Comparison of ENCODE assay signal across 29 cellular contexts in genomic region chr14:35320472-35320871, GRCh38. TPM values are rescaled to one million over a fixed set of nuclear protein-coding genes. Genes with fewer than 3 reads are reported as not detected.
DNase-seq lines count a peak whose midpoint lies in the region; ATAC-seq and TF ChIP-seq lines count a peak whose summit lies in the region.
"Had no signal": no experiment of that assay in that cellular context is flagged by ENCODE, and none has a peak within 500 bp of the region (broad histone marks: within the 10 kb centered on the region; RNA-seq: fewer than 3 reads in every experiment).

No MANE protein-coding gene starts in this region.

- H3K79me2 ChIP-seq in PC-3 (ENCODE audit: low read length) = no peaks in the 10 kb centered on the region

- intact Hi-C loops in right cardiac atrium (cut with DNase I) = no loop called here
- intact Hi-C loops in PC-3 (cut with micrococcal nuclease) = no loop called here
- intact Hi-C loops in left colon (cut with DNase I, micrococcal nuclease) = no loop called here

- BruUV-seq in PC-3 (replicated peaks; lab: Mats Ljungman, UMichigan) = no TSS peak

- H3K9ac ChIP-seq in PC-3 (ENCODE audit: low read length) = no peak overlapping the region

- H3K4me3 ChIP-seq in cardiac muscle cell (no peak overlapping the region), right cardiac atrium (ENCODE audit: low read length) (no peak overlapping the region), PC-3 (ENCODE audit: low read length) (no peak overlapping the region)
- H3K4me3 ChIP-seq: breast epithelium, heart left ventricle, Peyer's patch, prostate gland, sigmoid colon, SJSA1 had no signal

- H3K36me3 ChIP-seq in cardiac muscle cell (peaks cover 31% of the 10 kb centered on the region), PC-3 (ENCODE audit: low read depth, low read length) (peaks cover 26% of the 10 kb centered on the region)
- H3K36me3 ChIP-seq: breast epithelium had no signal

- DNase-seq in cardiac muscle cell (ENCODE audit: low read depth in 1 of 2, low spot score in 1 of 2) (no peak), right cardiac atrium (no peak), PC-3 (no peak), left colon (no peak)
- DNase-seq in stimulated activated naive CD4-positive, alpha-beta T cell treated with Interleukin-2 at 50 U/mL for 16 hours (lab: John Stamatoyannopoulos, UW) = no peak
- DNase-seq: activated CD4-positive, CD25-positive, alpha-beta regulatory T cell treated with anti-CD3 and anti-CD28 coated beads, Interleukin-2, amount 50 U/mL, for 72 hours; activated naive CD4-positive, alpha-beta T cell; activated T-cell treated with anti-CD3 and anti-CD28 coated beads, Interleukin-2, amount 50 U/mL, for 4 hours; Calu3; effector CD4-positive, alpha-beta T cell; erythroblast; foreskin fibroblast; heart left ventricle; kidney glomerular epithelial cell; mammary epithelial cell; NCI-H1092 treated with DMSO at 0.1 percent for 48 hours; NCI-H1930; NCI-H526 treated with DMSO at 0.1 percent for 48 hours; sigmoid colon; stimulated activated CD4-positive, alpha-beta T cell treated with anti-CD3 and anti-CD28 coated beads, Interleukin-4, amount 100 ng/mL, for 24 hours; substantia nigra had no signal

- H3K27ac ChIP-seq in cardiac muscle cell (peak overlapping the region; percentile 57), right cardiac atrium (ENCODE audit: low read length) (no peak overlapping the region), PC-3 (ENCODE audit: low read length) (no peak overlapping the region)
- H3K27ac ChIP-seq: breast epithelium, C4-2B, heart left ventricle, Peyer's patch, prostate gland, sigmoid colon, SJSA1 had no signal

- ATAC-seq in right cardiac atrium (no peak), PC-3 (peak; percentile 42; the same call in 1 of the 2 replicates), left colon (peak; percentile 56), GM18873 (IDR thresholded peaks at IDR 0.05; ENCODE audit: low FRiP score, unreplicated experiment) (no peak), GM18519 (IDR thresholded peaks at IDR 0.05; ENCODE audit: low FRiP score, unreplicated experiment) (no peak)
- ATAC-seq: activated T-cell treated with anti-CD3 and anti-CD28 coated beads, Interleukin-2, amount 50 U/mL, for 4 hours; stimulated activated effector memory CD8-positive, alpha-beta T cell treated with anti-CD3 and anti-CD28 coated beads, Interleukin-12 subunit alpha, Interleukin-12 subunit beta, amount 100 ng/mL, for 72 hours had no signal

- H3K4me1 ChIP-seq in cardiac muscle cell (ENCODE audit: low read depth) = no peaks in the 10 kb centered on the region
- no peaks in the 10 kb centered on the region for H3K4me1 ChIP-seq in right cardiac atrium (ENCODE audit: control insufficient read depth, insufficient read depth, low read length)
- H3K4me1 ChIP-seq in PC-3 (ENCODE audit: insufficient read depth, low read length) = no peaks in the 10 kb centered on the region
- H3K4me1 ChIP-seq: breast epithelium, Peyer's patch, prostate gland, sigmoid colon had no signal

- POLR2A ChIA-PET in PC-3 (lab: Charles Lee; ENCODE audit: unreplicated experiment) = no interaction called here

- H4K20me1 ChIP-seq in PC-3 (ENCODE audit: low read length) = no peaks in the 10 kb centered on the region

- no peaks in the 10 kb centered on the region for H3K9me2 ChIP-seq in PC-3 (replicated peaks; ENCODE audit: low read length)

- CTCF ChIA-PET in PC-3 (lab: Charles Lee) = interaction anchor here (0.6 kb wide), 1 partner anchor 59 kb away, joined by 3 read pairs; no protein-coding TSS in a partner anchor

- WGBS in right cardiac atrium = 59% methylated on average over 2 of the region's 2 CpGs

- H2AFZ ChIP-seq in PC-3 (ENCODE audit: low read length) = no peak overlapping the region

- TF ChIP-seq CTCF in cardiac muscle cell (IDR thresholded peaks at IDR 0.05; ENCODE audit: low read depth, low read length) (no peak), PC-3 (conservative IDR thresholded peaks at IDR 0.05; ENCODE audit: low read depth, low read length) (no peak)

- H3K27me3 ChIP-seq in cardiac muscle cell (no peaks in the 10 kb centered on the region), right cardiac atrium (ENCODE audit: control insufficient read depth, insufficient read depth) (no peaks in the 10 kb centered on the region), PC-3 (ENCODE audit: low read length) (no peaks in the 10 kb centered on the region)
- H3K27me3 ChIP-seq: breast epithelium, heart left ventricle, Peyer's patch, sigmoid colon, SJSA1 had no signal

- H3K9me3 ChIP-seq in cardiac muscle cell (ENCODE audit: low read depth) = no peaks in the 10 kb centered on the region
- no peaks in the 10 kb centered on the region for H3K9me3 ChIP-seq in right cardiac atrium (ENCODE audit: control insufficient read depth, low read length)
- no peaks in the 10 kb centered on the region for H3K9me3 ChIP-seq in PC-3 (ENCODE audit: low read length)
- H3K9me3 ChIP-seq: breast epithelium, heart left ventricle, Peyer's patch, prostate gland, sigmoid colon, SJSA1 had no signal

- no peaks in the 10 kb centered on the region for H3F3A ChIP-seq in PC-3 (ENCODE audit: low read length, unreplicated experiment)

- no peak overlapping the region for H3K4me2 ChIP-seq in PC-3 (ENCODE audit: low read length)

RNA-seq across cellular contexts. Expression of gene PSMA6, which starts 28.3 kb away (rescaled TPM):
- total RNA-seq in cardiac muscle cell (143 and 221 TPM in 2 replicates), right cardiac atrium (100 to 1,000 TPM; 149 to 175 (median 163) TPM), PC-3 (2014; rRNA removed) (307 and 308 TPM in 2 replicates), left colon (100 to 1,000 TPM; 138 to 171 TPM)
- polyA plus RNA-seq in cardiac muscle cell (296 and 352 TPM in 2 replicates), right cardiac atrium (193 TPM)

Comparison
In these comparisons a context has a peak if more than half of its experiments do, and no peak if none do; other contexts are left out.
1. ATAC-seq: peak in PC-3 (single experiment) and left colon (single experiment); none in right cardiac atrium (0 of 2), GM18873 (single experiment) and GM18519 (single experiment).